Comparison of ENCODE assay signal across 30 cellular contexts in genomic region chr14:25837431-25837950, GRCh38.
"Had no signal": no experiment of that assay in that cellular context is flagged by ENCODE, and none has a peak within 500 bp of the region (broad histone marks: within the 10 kb centered on the region; RNA-seq: fewer than 3 reads in every experiment).

No MANE protein-coding gene starts in this region.

- H3K4me3 ChIP-seq: body of pancreas, colonic mucosa, heart left ventricle, lower lobe of right lung, mucosa of descending colon, pancreas, prostate gland, sigmoid colon, thyroid gland, upper lobe of left lung had no signal

- H3K4me1 Mint-ChIP-seq: activated B cell treated with CpG ODN at 0.5 μM for 24 hours; activated naive CD4-positive, alpha-beta T cell treated with anti-CD3 and anti-CD28 coated beads, Interleukin-2, amount 50 U/mL, for 24 hours; activated naive CD8-positive, alpha-beta T cell treated with anti-CD3 and anti-CD28 coated beads, Interleukin-2, amount 50 U/mL, for 24 hours; stimulated activated effector memory CD8-positive, alpha-beta T cell treated with anti-CD3 and anti-CD28 coated beads, Interleukin-12 subunit alpha, Interleukin-12 subunit beta, amount 100 ng/mL, for 72 hours had no signal

- DNase-seq: activated B cell treated with CpG ODN at 0.5 μM for 24 hours; activated CD4-positive, alpha-beta T cell treated with anti-CD3 and anti-CD28 coated beads, Interleukin-2, amount 50 U/mL, for 1 hour; activated CD8-positive, alpha-beta T cell treated with anti-CD3 and anti-CD28 coated beads for 36 hours; activated naive CD8-positive, alpha-beta T cell treated with anti-CD3 and anti-CD28 coated beads, Interleukin-2, amount 50 U/mL, for 24 hours; activated T-cell treated with anti-CD3 and anti-CD28 coated beads, Interleukin-2, amount 50 U/mL, for 48 hours; body of pancreas; cerebellar nuclear complex; colonic mucosa; effector memory CD4-positive, alpha-beta T cell; foreskin keratinocyte; heart left ventricle; hypothalamus; lower lobe of right lung; mesenchymal stem cell; mucosa of descending colon; nucleus accumbens; pancreas; retina; sigmoid colon; small intestine; stimulated activated CD4-positive, alpha-beta T cell treated with anti-CD3 and anti-CD28 coated beads, Interleukin-4, amount 100 ng/mL, for 24 hours; T-helper 2 cell; thyroid gland; upper lobe of left lung had no signal

- H3K27me3 ChIP-seq: body of pancreas, colonic mucosa, heart left ventricle, pancreas, sigmoid colon, thyroid gland, upper lobe of left lung had no signal

- H3K27me3 Mint-ChIP-seq: activated B cell treated with CpG ODN at 0.5 μM for 24 hours; activated CD8-positive, alpha-beta T cell treated with anti-CD3 and anti-CD28 coated beads for 36 hours; activated naive CD4-positive, alpha-beta T cell treated with anti-CD3 and anti-CD28 coated beads, Interleukin-2, amount 50 U/mL, for 24 hours; activated naive CD8-positive, alpha-beta T cell treated with anti-CD3 and anti-CD28 coated beads, Interleukin-2, amount 50 U/mL, for 24 hours; natural killer cell treated with Interleukin-12 subunit alpha and Interleukin-12 subunit beta and Interleukin-15 and Interleukin-18, amount 100 ng/mL, for 72 hours; stimulated activated naive CD8-positive, alpha-beta T cell treated with anti-CD3 and anti-CD28 coated beads, Interleukin-15, Interleukin-2, amounts not matched to agents 100 ng/mL and 50 ng/mL, for 24 hours had no signal

- H3K36me3 Mint-ChIP-seq: activated naive CD4-positive, alpha-beta T cell treated with anti-CD3 and anti-CD28 coated beads, Interleukin-2, amount 50 U/mL, for 24 hours; natural killer cell treated with Interleukin-12 subunit alpha and Interleukin-12 subunit beta and Interleukin-15 and Interleukin-18, amount 100 ng/mL, for 72 hours; stimulated activated effector memory CD8-positive, alpha-beta T cell treated with anti-CD3 and anti-CD28 coated beads, Interleukin-12 subunit alpha, Interleukin-12 subunit beta, amount 100 ng/mL, for 72 hours had no signal

- H3K4me1 ChIP-seq: body of pancreas, colonic mucosa, foreskin keratinocyte, heart left ventricle, lower lobe of right lung, pancreas, prostate gland, thyroid gland, upper lobe of left lung had no signal

- H3K27ac ChIP-seq: body of pancreas, colonic mucosa, foreskin keratinocyte, heart left ventricle, lower lobe of right lung, pancreas, prostate gland, sigmoid colon, thyroid gland, upper lobe of left lung had no signal

- H3K4me3 Mint-ChIP-seq: activated B cell treated with CpG ODN at 0.5 μM for 24 hours; activated CD8-positive, alpha-beta T cell treated with anti-CD3 and anti-CD28 coated beads for 36 hours; activated naive CD4-positive, alpha-beta T cell treated with anti-CD3 and anti-CD28 coated beads, Interleukin-2, amount 50 U/mL, for 24 hours; activated naive CD8-positive, alpha-beta T cell treated with anti-CD3 and anti-CD28 coated beads, Interleukin-2, amount 50 U/mL, for 24 hours; natural killer cell treated with Interleukin-12 subunit alpha and Interleukin-12 subunit beta and Interleukin-15 and Interleukin-18, amount 100 ng/mL, for 72 hours; stimulated activated effector memory CD8-positive, alpha-beta T cell treated with anti-CD3 and anti-CD28 coated beads, Interleukin-12 subunit alpha, Interleukin-12 subunit beta, amount 100 ng/mL, for 72 hours; stimulated activated naive CD8-positive, alpha-beta T cell treated with anti-CD3 and anti-CD28 coated beads, Interleukin-15, Interleukin-2, amounts not matched to agents 100 ng/mL and 50 ng/mL, for 24 hours had no signal

- H3K27ac Mint-ChIP-seq: activated B cell treated with CpG ODN at 0.5 μM for 24 hours; activated CD8-positive, alpha-beta T cell treated with anti-CD3 and anti-CD28 coated beads for 36 hours; activated naive CD4-positive, alpha-beta T cell treated with anti-CD3 and anti-CD28 coated beads, Interleukin-2, amount 50 U/mL, for 24 hours; activated naive CD8-positive, alpha-beta T cell treated with anti-CD3 and anti-CD28 coated beads, Interleukin-2, amount 50 U/mL, for 24 hours; activated T-helper 2 cell treated with anti-CD3 and anti-CD28 coated beads, Interferon-gamma antibody, Interleukin-2, Interleukin-4, amounts not matched to agents 10 μg/mL and 5 μg/mL and 100 μg/mL, durations not matched to agents 14 hours and 24 hours and 36 hours; natural killer cell treated with Interleukin-12 subunit alpha and Interleukin-12 subunit beta and Interleukin-15 and Interleukin-18, amount 100 ng/mL, for 72 hours; stimulated activated effector memory CD8-positive, alpha-beta T cell treated with anti-CD3 and anti-CD28 coated beads, Interleukin-12 subunit alpha, Interleukin-12 subunit beta, amount 100 ng/mL, for 72 hours; stimulated activated naive CD8-positive, alpha-beta T cell treated with anti-CD3 and anti-CD28 coated beads, Interleukin-15, Interleukin-2, amounts not matched to agents 100 ng/mL and 50 ng/mL, for 24 hours had no signal

- H3K9me3 ChIP-seq: body of pancreas, colonic mucosa, heart left ventricle, lower lobe of right lung, mucosa of descending colon, pancreas, prostate gland, sigmoid colon, thyroid gland, upper lobe of left lung had no signal

- H3K36me3 ChIP-seq: colonic mucosa, heart left ventricle, lower lobe of right lung, pancreas, prostate gland, sigmoid colon, thyroid gland, upper lobe of left lung had no signal
